In the genomic region with DNA sequence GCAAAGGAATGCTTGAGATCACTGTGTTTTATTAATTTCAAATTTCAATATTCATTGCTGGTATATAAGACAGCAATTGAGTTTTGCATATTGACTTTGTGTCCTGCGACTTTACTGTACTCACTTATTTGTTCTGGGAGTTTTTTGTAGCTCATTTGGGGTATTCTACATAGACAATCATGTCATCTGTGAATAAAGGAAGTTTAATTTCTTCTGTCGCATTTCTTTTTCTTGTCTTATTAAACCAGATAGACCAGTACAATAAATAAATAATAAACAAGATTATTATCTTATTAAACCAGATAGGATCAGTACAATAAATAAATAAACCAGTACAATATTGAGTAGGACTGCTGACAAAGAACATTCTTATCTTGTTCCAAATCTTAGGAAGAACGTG, we compare ENCODE assay signal across 7 cellular contexts.
"Had no signal": no experiment of that assay in that cellular context is flagged by ENCODE, and none has a peak within 500 bp of the region (broad histone marks: within the 10 kb centered on the region; RNA-seq: fewer than 3 reads in every experiment).

No MANE protein-coding gene starts in this region.

- H3K27ac Mint-ChIP-seq: IgD-negative memory B cell had no signal

- H3K27ac ChIP-seq: HL-60 had no signal

- DNase-seq: IMR-90, KBM-7 had no signal

- H3K4me3 Mint-ChIP-seq: IgD-negative memory B cell had no signal

- H3K4me1 Mint-ChIP-seq: IgD-negative memory B cell had no signal

- H3K4me3 ChIP-seq: K562 had no signal

- FAIRE-seq: HepG2, HTR-8/SVneo, K562 had no signal

- ATAC-seq: HepG2, K562 had no signal

- H3K36me3 Mint-ChIP-seq: IgD-negative memory B cell had no signal

- H3K9me3 Mint-ChIP-seq: IgD-negative memory B cell had no signal
